11 cellular contexts compared by ENCODE assay signal in the genomic region with DNA sequence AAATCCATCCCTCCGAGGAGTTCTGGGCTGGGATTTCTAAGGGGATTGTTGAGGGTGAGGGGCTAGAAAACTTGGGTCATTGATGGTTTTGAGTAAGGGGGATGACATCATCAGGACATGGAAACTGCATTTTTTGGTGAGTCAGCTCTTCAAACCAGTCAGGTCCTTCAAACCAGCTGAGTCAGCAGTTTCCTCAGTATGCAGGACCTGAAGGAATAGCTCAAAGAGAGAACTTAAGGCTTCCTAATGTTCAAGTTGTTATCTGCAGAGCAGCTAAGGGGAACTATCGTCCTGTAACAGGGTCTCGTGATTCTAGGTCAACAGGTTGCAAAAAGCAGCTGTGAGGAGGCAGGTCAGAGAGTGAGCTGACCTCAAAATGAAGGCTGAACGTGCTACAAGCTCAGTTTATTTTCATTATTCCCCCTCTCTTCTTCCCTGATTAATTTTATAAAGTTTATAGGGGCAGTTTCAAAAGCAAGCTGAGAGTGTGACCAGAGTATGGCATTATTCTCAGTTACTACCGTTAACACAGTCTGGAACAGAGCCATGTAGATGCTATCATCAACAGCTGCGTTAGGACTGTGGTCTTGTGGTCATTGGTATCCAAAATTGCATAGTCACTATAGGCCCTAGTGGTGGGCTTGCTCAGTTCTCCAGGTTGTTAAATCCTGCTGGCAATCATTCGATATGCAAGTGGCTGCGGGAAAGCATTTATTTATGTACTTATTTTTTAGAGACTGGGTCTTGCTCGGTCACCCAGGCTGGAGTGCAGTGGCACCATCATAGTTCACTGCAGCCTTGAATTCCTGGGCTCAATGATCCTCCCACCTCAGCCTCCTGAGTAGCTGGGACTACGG. TPM values are rescaled to one million over a fixed set of nuclear protein-coding genes. Genes with fewer than 3 reads are reported as not detected.
DNase-seq lines count a peak whose midpoint lies in the region; ATAC-seq and FAIRE-seq lines count a peak whose summit lies in the region.
"Had no signal": no experiment of that assay in that cellular context is flagged by ENCODE, and none has a peak within 500 bp of the region (broad histone marks: within the 10 kb centered on the region; RNA-seq: fewer than 3 reads in every experiment).

No MANE protein-coding gene starts in this region.

- no CpG with 5 or more reads among the region's 10 CpGs for WGBS in trophoblast cell (ENCODE audit: extremely low coverage, insufficient coverage, insufficient read length)

- H4K8ac ChIP-seq in trophoblast cell (ENCODE audit: low read depth, low read length), result peak overlapping the region; percentile 6

- H3K27ac ChIP-seq in trophoblast cell (ENCODE audit: low read depth, low read length), result peak overlapping the region; percentile 80

- DNase-seq in ELR (ENCODE audit: low read depth) (peak; percentile 64), NOMO-1 treated with DMSO at 0.1 percent for 48 hours (lab: John Stamatoyannopoulos, UW; ENCODE audit: unreplicated experiment) (peak; percentile 72), trophoblast cell (peak in 1 of 2 donors; percentile 61), GOT3 (lab: John Stamatoyannopoulos, UW) (no peak), amygdala (lab: John Stamatoyannopoulos, UW) (no peak)
- DNase-seq: activated B cell treated with CpG ODN at 0.5 μM for 24 hours; effector CD4-positive, alpha-beta T cell; nucleus accumbens had no signal

- FAIRE-seq in endometrium (lab: Jason Lieb, UNC), result peak; percentile 65

- no peaks in the 10 kb centered on the region for H3K27me3 ChIP-seq in trophoblast cell (ENCODE audit: insufficient read depth, low read length)

- H3K79me1 ChIP-seq in trophoblast cell (ENCODE audit: low read length), result peaks cover 8% of the 10 kb centered on the region

- H3K23ac ChIP-seq in trophoblast cell (ENCODE audit: low read length), result no peak overlapping the region

- H3K79me2 ChIP-seq in trophoblast cell (ENCODE audit: control insufficient read depth, insufficient read depth, low read length, poor library complexity), result no peaks in the 10 kb centered on the region

- H3K4me1 ChIP-seq in trophoblast cell (ENCODE audit: control insufficient read depth in 1 of 2, insufficient read depth in 2 of 2, low read length in 2 of 2), result peaks cover 11 to 16% of the 10 kb centered on the region in 2 experiments

- H2AK5ac ChIP-seq in trophoblast cell (ENCODE audit: low read length), result peak overlapping the region; percentile 52

- ATAC-seq in GM21723 (IDR thresholded peaks at IDR 0.05; ENCODE audit: unreplicated experiment) (no peak), HG03439 (IDR thresholded peaks at IDR 0.05; ENCODE audit: unreplicated experiment) (no peak)

- no peak overlapping the region for H3K14ac ChIP-seq in trophoblast cell (ENCODE audit: low read length)

- H2BK120ac ChIP-seq in trophoblast cell (ENCODE audit: insufficient read depth, low read length, poor library complexity), result peak overlapping the region; percentile 4

- peak overlapping the region; percentile 4 for H2BK5ac ChIP-seq in trophoblast cell (ENCODE audit: low read depth, low read length, poor library complexity)

- H3K4ac ChIP-seq in trophoblast cell (ENCODE audit: low read depth, low read length), result no peak overlapping the region

- H4K12ac ChIP-seq in trophoblast cell (ENCODE audit: low read depth, low read length), result no peak overlapping the region

- H4K91ac ChIP-seq in trophoblast cell (ENCODE audit: low read depth, low read length), result peak overlapping the region; percentile 82

- no peak overlapping the region for H2AFZ ChIP-seq in trophoblast cell (ENCODE audit: insufficient read depth, low read length, poor library complexity)

- no peaks in the 10 kb centered on the region for H3K36me3 ChIP-seq in trophoblast cell (ENCODE audit: control insufficient read depth in 1 of 2, insufficient read depth in 2 of 2, low read length in 2 of 2)

- H3K9me3 ChIP-seq in trophoblast cell (ENCODE audit: insufficient read depth, low read depth, low read length), result no peaks in the 10 kb centered on the region

- H3K4me2 ChIP-seq in trophoblast cell (ENCODE audit: low read length), result no peak overlapping the region

- H2BK12ac ChIP-seq in trophoblast cell (ENCODE audit: low read length), result no peak overlapping the region

- H3K9ac ChIP-seq in trophoblast cell (ENCODE audit: low read length), result no peak overlapping the region

- no peak overlapping the region for H3K18ac ChIP-seq in trophoblast cell (ENCODE audit: low read length)

- H3K4me3 ChIP-seq in trophoblast cell (ENCODE audit: low read depth, low read length), result no peak overlapping the region

RNA-seq across cellular contexts. Expression of a gene that starts 10.7 kb away (rescaled TPM):
- polyA plus RNA-seq in trophoblast cell (2013), result 64.9 and 65.2 TPM in 2 replicates

Comparison
In these comparisons a context has a peak if more than half of its experiments do, and no peak if none do; other contexts are left out.
1. DNase-seq: peak in ELR (single experiment) and NOMO-1 treated with DMSO at 0.1 percent for 48 hours (single experiment); none in GOT3 (single experiment) and amygdala (0 of 56).